Comparison of ENCODE assay signal across 9 cellular contexts in the genomic region with DNA sequence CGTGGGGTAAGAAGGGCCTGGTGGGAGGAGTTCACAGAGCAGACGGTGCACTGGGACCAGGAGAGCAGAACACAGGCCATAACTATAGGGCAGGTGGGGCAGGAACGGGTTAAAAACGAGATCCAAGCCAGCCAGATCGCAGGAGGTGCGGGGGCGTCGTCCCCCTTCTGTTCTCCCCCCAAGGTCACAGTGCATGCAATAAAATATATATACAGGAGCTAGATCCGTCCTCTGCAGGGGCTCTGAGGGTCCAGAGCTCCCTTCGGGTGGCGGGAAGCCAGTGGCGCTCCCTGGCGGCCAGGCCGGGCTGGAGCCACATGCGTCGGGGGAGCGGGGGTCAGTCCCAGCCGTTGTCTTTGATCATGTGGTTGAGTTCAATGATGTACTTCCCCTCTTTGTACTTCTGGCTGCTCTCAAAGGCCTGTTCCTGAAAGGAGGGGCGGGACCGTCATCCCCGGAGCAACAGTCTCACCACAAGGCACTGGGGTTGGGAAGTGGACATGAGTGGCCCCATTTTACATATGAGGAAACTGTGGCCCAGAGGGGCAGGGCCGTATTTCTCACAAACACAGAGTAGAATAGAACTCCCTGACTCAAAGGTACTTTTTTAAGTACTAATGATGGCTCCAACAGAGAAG. TPM values are rescaled to one million over a fixed set of nuclear protein-coding genes. Genes with fewer than 3 reads are reported as not detected.
DNase-seq lines count a peak whose midpoint lies in the region; ATAC-seq, FAIRE-seq and TF ChIP-seq lines count a peak whose summit lies in the region.
"Had no signal": no experiment of that assay in that cellular context is flagged by ENCODE, and none has a peak within 500 bp of the region (broad histone marks: within the 10 kb centered on the region; RNA-seq: fewer than 3 reads in every experiment).

No MANE protein-coding gene starts in this region.

- H3K27me3 Mint-ChIP-seq in osteocyte (ENCODE audit: unreplicated experiment): no peaks in the 10 kb centered on the region

- H3K9me3 Mint-ChIP-seq in activated naive CD4-positive, alpha-beta T cell treated with anti-CD3 and anti-CD28 coated beads, Interleukin-2, amount 50 U/mL, for 72 hours: peaks cover under 1 to 8% of the 10 kb centered on the region in 2 donors
- H3K9me3 Mint-ChIP-seq in osteocyte (ENCODE audit: unreplicated experiment): no peaks in the 10 kb centered on the region

- intact Hi-C loops in Right ventricle myocardium inferior (cut with DNase I): no loop called here

- peaks cover 42% of the 10 kb centered on the region for H3K4me1 Mint-ChIP-seq in osteocyte (ENCODE audit: unreplicated experiment)

- TF ChIP-seq CTCF in osteocyte (IDR thresholded peaks at IDR 0.05): peak; percentile 42

- FAIRE-seq in urothelium cell line (lab: Jason Lieb, UNC): no peak
- FAIRE-seq: islet of Langerhans had no signal

- peaks cover 22 to 26% of the 10 kb centered on the region in 2 donors for H3K36me3 Mint-ChIP-seq in activated naive CD4-positive, alpha-beta T cell treated with anti-CD3 and anti-CD28 coated beads, Interleukin-2, amount 50 U/mL, for 72 hours
- H3K36me3 Mint-ChIP-seq in osteocyte (ENCODE audit: unreplicated experiment): peaks cover 6% of the 10 kb centered on the region

- peak overlapping the region; percentile 92 for H3K4me3 ChIP-seq in Jurkat, Clone E6-1 (ENCODE audit: low read length)

- peak overlapping the region; percentile 94 for H3K27ac Mint-ChIP-seq in activated naive CD4-positive, alpha-beta T cell treated with anti-CD3 and anti-CD28 coated beads, Interleukin-2, amount 50 U/mL, for 72 hours
- H3K27ac Mint-ChIP-seq in osteocyte (ENCODE audit: unreplicated experiment): peak overlapping the region; percentile 91

- ATAC-seq in GM21515 (IDR thresholded peaks at IDR 0.05; ENCODE audit: unreplicated experiment) (peak; percentile 49), Right ventricle myocardium inferior (peak; percentile 52)
- peak; percentile 47 to 73 for ATAC-seq in activated naive CD4-positive, alpha-beta T cell treated with anti-CD3 and anti-CD28 coated beads, Interleukin-2, amount 50 U/mL, for 72 hours

- peak overlapping the region; percentile 82 for H3K4me3 Mint-ChIP-seq in osteocyte (ENCODE audit: unreplicated experiment)

- DNase-seq in DMS153 treated with DMSO at 0.1 percent for 48 hours (lab: John Stamatoyannopoulos, UW; ENCODE audit: unreplicated experiment): peak; percentile 83
- DNase-seq in Jurkat, Clone E6-1 (ENCODE audit: low read depth, low spot score): peak; percentile 76
- DNase-seq in SHP77 (lab: John Stamatoyannopoulos, UW): peak; percentile 93 to 94
- DNase-seq in activated naive CD4-positive, alpha-beta T cell treated with anti-CD3 and anti-CD28 coated beads, Interleukin-2, amount 50 U/mL, for 72 hours (ENCODE audit: low spot score in 2 of 2): peak; percentile 73 to 92
- peak; percentile 91 for DNase-seq in Right ventricle myocardium inferior (ENCODE audit: missing footprints)
- DNase-seq in osteocyte (ENCODE audit: extremely low spot score, unreplicated experiment): no peak
- DNase-seq in urothelium cell line (ENCODE audit: low spot score): peak; percentile 81

RNA-seq across cellular contexts. Expression of a gene that starts 0.8 kb away (rescaled TPM):
- polyA plus RNA-seq in Jurkat, Clone E6-1 (2012; ENCODE audit: insufficient read depth, insufficient read length): 4.3 TPM
- total RNA-seq in activated naive CD4-positive, alpha-beta T cell treated with anti-CD3 and anti-CD28 coated beads, Interleukin-2, amount 50 U/mL, for 72 hours: 1 to 10 TPM; 3.9 to 5.7 TPM
- 0.51 TPM for total RNA-seq in Right ventricle myocardium inferior
- 0.63 and 0.75 TPM in 2 replicates for total RNA-seq in osteocyte

RNA-seq across cellular contexts. Expression of a gene that starts 3.5 kb away (rescaled TPM):
- polyA plus RNA-seq in Jurkat, Clone E6-1 (2012; ENCODE audit: insufficient read depth, insufficient read length): 1.2 TPM
- total RNA-seq in activated naive CD4-positive, alpha-beta T cell treated with anti-CD3 and anti-CD28 coated beads, Interleukin-2, amount 50 U/mL, for 72 hours: 100 to 1,000 TPM in 1 of 2 donors, 10 to 100 TPM in 1; 24.0 to 112 TPM
- total RNA-seq in Right ventricle myocardium inferior: 61.5 TPM
- 83.6 and 93.3 TPM in 2 replicates for total RNA-seq in osteocyte

RNA-seq across cellular contexts. Expression of a gene that starts 16.7 kb away (rescaled TPM):
- polyA plus RNA-seq in Jurkat, Clone E6-1 (2012; ENCODE audit: insufficient read depth, insufficient read length): 186 TPM
- 100 to 1,000 TPM; 130 to 136 TPM for total RNA-seq in activated naive CD4-positive, alpha-beta T cell treated with anti-CD3 and anti-CD28 coated beads, Interleukin-2, amount 50 U/mL, for 72 hours
- total RNA-seq in Right ventricle myocardium inferior (37.8 TPM), osteocyte (101 and 102 TPM in 2 replicates)

RNA-seq across cellular contexts. Expression of a gene that starts 20.8 kb away (rescaled TPM):
- polyA plus RNA-seq in Jurkat, Clone E6-1 (2012; ENCODE audit: insufficient read depth, insufficient read length): 3.9 TPM
- total RNA-seq in activated naive CD4-positive, alpha-beta T cell treated with anti-CD3 and anti-CD28 coated beads, Interleukin-2, amount 50 U/mL, for 72 hours: 10 to 100 TPM; 16.7 to 25.8 TPM
- total RNA-seq in Right ventricle myocardium inferior (2.2 TPM), osteocyte (3.2 and 3.6 TPM in 2 replicates)

RNA-seq across cellular contexts. Expression of a gene that starts 26.9 kb away (rescaled TPM):
- polyA plus RNA-seq in Jurkat, Clone E6-1 (2012; ENCODE audit: insufficient read depth, insufficient read length): 1,719 TPM
- total RNA-seq in activated naive CD4-positive, alpha-beta T cell treated with anti-CD3 and anti-CD28 coated beads, Interleukin-2, amount 50 U/mL, for 72 hours: 1,000 to 10,000 TPM; 1,322 to 2,822 TPM
- 4,126 TPM for total RNA-seq in Right ventricle myocardium inferior
- 750 and 765 TPM in 2 replicates for total RNA-seq in osteocyte
